14 cellular contexts compared by ENCODE assay signal in genomic region chr3:12440927-12441326, GRCh38. TPM values are rescaled to one million over a fixed set of nuclear protein-coding genes. Genes with fewer than 3 reads are reported as not detected.
DNase-seq lines count a peak whose midpoint lies in the region; ATAC-seq and TF ChIP-seq lines count a peak whose summit lies in the region.
"Had no signal": no experiment of that assay in that cellular context is flagged by ENCODE, and none has a peak within 500 bp of the region (broad histone marks: within the 10 kb centered on the region; RNA-seq: fewer than 3 reads in every experiment).

No MANE protein-coding gene starts in this region.

- H3K9me3 ChIP-seq in esophagus muscularis mucosa: no peaks in the 10 kb centered on the region
- H3K9me3 ChIP-seq: upper lobe of right lung had no signal

- H3K4me3 ChIP-seq in skeletal muscle cell (ENCODE audit: low read depth, low read length) (no peak overlapping the region), esophagus muscularis mucosa (no peak overlapping the region)
- H3K4me3 ChIP-seq: upper lobe of right lung had no signal

- DNase-seq in EL: peak; percentile 17
- peak; percentile 93 for DNase-seq in astrocyte of the hippocampus (ENCODE audit: low read depth, low spot score)
- DNase-seq in left ventricle myocardium superior: peak; percentile 85
- DNase-seq in skeletal muscle cell (ENCODE audit: low read depth): peak; percentile 88
- DNase-seq in dedifferentiated amniotic fluid mesenchymal stem cell (ENCODE audit: extremely low spot score): no peak
- DNase-seq in hippocampal formation (lab: John Stamatoyannopoulos, UW): no peak
- no peak for DNase-seq in esophagus muscularis mucosa (ENCODE audit: extremely low spot score)
- DNase-seq: activated CD4-positive, alpha-beta T cell treated with anti-CD3 and anti-CD28 coated beads for 4 hours; activated effector memory CD4-positive, alpha-beta T cell treated with Interleukin-2 at 50 U/mL for 16 hours; CD8-positive, alpha-beta memory T cell; NCI-H526 treated with DMSO at 0.1 percent for 48 hours; SW 1271; upper lobe of right lung had no signal

- H3K36me3 ChIP-seq in esophagus muscularis mucosa: no peaks in the 10 kb centered on the region
- H3K36me3 ChIP-seq: upper lobe of right lung had no signal

- ATAC-seq in left ventricle myocardium superior (peak; percentile 80), HG02870 (IDR thresholded peaks at IDR 0.05; ENCODE audit: unreplicated experiment) (no peak)
- ATAC-seq: upper lobe of right lung had no signal

- no peak for TF ChIP-seq CTCF in esophagus muscularis mucosa (IDR thresholded peaks at IDR 0.05)

- no peak overlapping the region for H3K27ac ChIP-seq in esophagus muscularis mucosa (replicated peaks in 1 of 4)
- H3K27ac ChIP-seq: upper lobe of right lung had no signal

- 80% methylated on average over 1 of the region's 13 CpGs for WGBS in esophagus muscularis mucosa

- peaks cover 0 to 47% (median 0%) of the 10 kb centered on the region in 4 donors for H3K27me3 ChIP-seq in esophagus muscularis mucosa
- H3K27me3 ChIP-seq: upper lobe of right lung had no signal

- intact Hi-C loops in left ventricle myocardium superior (cut with micrococcal nuclease) (no loop called here), esophagus muscularis mucosa (cut with DNase I) (no loop called here)

- peaks cover 13 to 20% (median 16%) of the 10 kb centered on the region in 4 donors for H3K4me1 ChIP-seq in esophagus muscularis mucosa
- H3K4me1 ChIP-seq: upper lobe of right lung had no signal

- no peak for TF ChIP-seq EP300 in esophagus muscularis mucosa (IDR thresholded peaks at IDR 0.05)

- TF ChIP-seq POLR2A in esophagus muscularis mucosa (IDR thresholded peaks at IDR 0.05; ENCODE audit: low read depth): no peak

RNA-seq across cellular contexts. Expression of gene TSEN2, which starts 43.4 kb away (rescaled TPM):
- total RNA-seq in left ventricle myocardium superior (23.1 TPM), esophagus muscularis mucosa (10 to 100 TPM; 17.6 to 20.4 (median 19.4) TPM)

Comparison
In these comparisons a context has a peak if more than half of its experiments do, and no peak if none do; other contexts are left out.
1. DNase-seq: peak in EL (single experiment), astrocyte of the hippocampus (single experiment), left ventricle myocardium superior (single experiment) and skeletal muscle cell (single experiment); none in dedifferentiated amniotic fluid mesenchymal stem cell (single experiment), hippocampal formation (0 of 2) and esophagus muscularis mucosa (single experiment).